Comparison of ENCODE assay signal across 20 cellular contexts in the genomic region with DNA sequence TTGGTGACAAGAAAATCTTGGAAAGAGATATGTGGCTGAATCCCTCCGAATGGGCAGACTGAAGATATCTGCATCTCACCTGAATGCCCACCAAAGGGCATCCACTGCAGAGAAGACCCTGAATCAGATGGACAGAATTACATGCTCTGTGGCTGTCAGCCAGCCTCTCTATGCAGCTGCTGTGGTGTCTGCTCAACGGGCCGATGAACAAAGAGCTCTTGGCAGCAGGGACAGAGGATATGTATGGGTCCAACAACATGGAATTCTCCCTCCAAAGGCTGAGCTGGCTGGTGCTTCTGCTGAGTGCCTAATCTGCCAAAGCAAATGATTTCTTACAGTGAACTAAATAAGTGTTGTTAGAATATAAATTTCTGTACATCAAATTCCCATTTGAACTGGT. TPM values are rescaled to one million over a fixed set of nuclear protein-coding genes. Genes with fewer than 3 reads are reported as not detected.
DNase-seq lines count a peak whose midpoint lies in the region; ATAC-seq lines count a peak whose summit lies in the region.
"Had no signal": no experiment of that assay in that cellular context is flagged by ENCODE, and none has a peak within 500 bp of the region (broad histone marks: within the 10 kb centered on the region; RNA-seq: fewer than 3 reads in every experiment).

No MANE protein-coding gene starts in this region.

- H3K36me3 ChIP-seq in SJCRH30, result no peaks in the 10 kb centered on the region
- H3K36me3 ChIP-seq in CD4-positive, alpha-beta memory T cell (ENCODE audit: insufficient read depth, low read length), result no peaks in the 10 kb centered on the region
- H3K36me3 ChIP-seq: esophagus squamous epithelium, Peyer's patch, stomach had no signal

- CTCF ChIA-PET in CD4-positive, alpha-beta memory T cell (lab: Charles Lee; ENCODE audit: partially characterized antibody), result interaction anchor here (0.8 to 1.2 kb wide), 4 partner anchors 26 to 113 kb away, joined by 3 to 4 read pairs (median 3); no protein-coding TSS in a partner anchor

- peak; percentile 44 for DNase-seq in NCI-H1092 treated with DMSO at 0.1 percent for 48 hours (lab: John Stamatoyannopoulos, UW)
- DNase-seq in SJCRH30, result peak; percentile 86 to 90
- peak; percentile 29 to 85 (median 72) for DNase-seq in head of caudate nucleus
- DNase-seq in nucleus accumbens (lab: John Stamatoyannopoulos, UW), result peak in 42 of 56 donors; percentile 13 to 84 (median 48)
- DNase-seq in cerebellar nuclear complex (lab: John Stamatoyannopoulos, UW), result no peak
- DNase-seq in CD4-positive, alpha-beta memory T cell, result no peak
- DNase-seq in LoVo (ENCODE audit: low spot score), result no peak
- DNase-seq: activated CD4-positive, CD25-positive, alpha-beta regulatory T cell treated with anti-CD3 and anti-CD28 coated beads, Interleukin-2, amount 50 U/mL, for 72 hours; esophagus squamous epithelium; IMR-90; kidney; Peyer's patch; stimulated activated CD4-positive, alpha-beta T cell treated with anti-CD3 and anti-CD28 coated beads, Interleukin-2, amount 100 ng/mL, for 24 hours; stomach had no signal

- peaks cover under 1 to 9% of the 10 kb centered on the region in 2 donors for H3K27me3 Mint-ChIP-seq in CD4-positive, alpha-beta memory T cell

- H3K4me3 ChIP-seq in SJCRH30, result no peak overlapping the region
- no peak overlapping the region for H3K4me3 ChIP-seq in CD4-positive, alpha-beta memory T cell (ENCODE audit: low read length in 2 of 2)
- H3K4me3 ChIP-seq: esophagus squamous epithelium, Peyer's patch, stomach had no signal

- no peak overlapping the region for H3K4me3 Mint-ChIP-seq in CD4-positive, alpha-beta memory T cell
- H3K4me3 Mint-ChIP-seq: activated T-helper 1 cell treated with anti-CD3 and anti-CD28 coated beads, Interleukin-12 subunit alpha, Interleukin-12 subunit beta, Interleukin-2, Interleukin-4 antibody, amounts not matched to agents 30 ng/mL and 10 ng/mL and 1 ng/mL, durations not matched to agents 14 hours and 24 hours and 36 hours had no signal

- H3K27ac ChIP-seq in SJCRH30, result peak overlapping the region; percentile 95
- H3K27ac ChIP-seq in CD4-positive, alpha-beta memory T cell (ENCODE audit: low read depth, low read length), result no peak overlapping the region
- H3K27ac ChIP-seq: esophagus squamous epithelium, stomach had no signal

- H3K9me3 ChIP-seq in SJCRH30 (replicated peaks), result no peaks in the 10 kb centered on the region
- no peaks in the 10 kb centered on the region for H3K9me3 ChIP-seq in CD4-positive, alpha-beta memory T cell (ENCODE audit: control insufficient read depth in 1 of 2, low read length in 2 of 2)
- H3K9me3 ChIP-seq: esophagus squamous epithelium, Peyer's patch, stomach had no signal

- POLR2A ChIA-PET in CD4-positive, alpha-beta memory T cell (lab: Charles Lee; ENCODE audit: partially characterized antibody), result no interaction called here

- no peaks in the 10 kb centered on the region for H3K36me3 Mint-ChIP-seq in CD4-positive, alpha-beta memory T cell

- H3K4me1 Mint-ChIP-seq in CD4-positive, alpha-beta memory T cell, result peaks cover 10 to 16% (median 13%) of the 10 kb centered on the region in 4 donors

- peaks cover 0 to 2% (median 0%) of the 10 kb centered on the region in 8 donors for H3K9me3 Mint-ChIP-seq in CD4-positive, alpha-beta memory T cell
- H3K9me3 Mint-ChIP-seq: activated T-helper 1 cell treated with anti-CD3 and anti-CD28 coated beads, Interleukin-12 subunit alpha, Interleukin-12 subunit beta, Interleukin-2, Interleukin-4 antibody, amounts not matched to agents 30 ng/mL and 10 ng/mL and 1 ng/mL, durations not matched to agents 14 hours and 24 hours and 36 hours had no signal

- ATAC-seq in HG03469 (IDR thresholded peaks at IDR 0.05; ENCODE audit: unreplicated experiment), result no peak
- ATAC-seq: SK-N-SH treated with all-trans-retinoic acid at 6 μM for 48 hours had no signal

- H3K27me3 ChIP-seq in SJCRH30, result no peaks in the 10 kb centered on the region
- H3K27me3 ChIP-seq in CD4-positive, alpha-beta memory T cell (ENCODE audit: insufficient read depth, low read length), result no peaks in the 10 kb centered on the region
- H3K27me3 ChIP-seq: Peyer's patch had no signal

- intact Hi-C loops in head of caudate nucleus (cut with DNase I), result no loop called here
- intact Hi-C loops in CD4-positive, alpha-beta memory T cell (cut with micrococcal nuclease), result no loop called here

- H3K27ac Mint-ChIP-seq in CD4-positive, alpha-beta memory T cell, result no peak overlapping the region
- H3K27ac Mint-ChIP-seq: activated T-helper 1 cell treated with anti-CD3 and anti-CD28 coated beads, Interleukin-12 subunit alpha, Interleukin-12 subunit beta, Interleukin-2, Interleukin-4 antibody, amounts not matched to agents 30 ng/mL and 10 ng/mL and 1 ng/mL, durations not matched to agents 14 hours and 24 hours and 36 hours had no signal

- peaks cover 64% of the 10 kb centered on the region for H3K4me1 ChIP-seq in SJCRH30
- H3K4me1 ChIP-seq in CD4-positive, alpha-beta memory T cell (ENCODE audit: insufficient read depth, low read length), result peaks cover 18% of the 10 kb centered on the region

RNA-seq across cellular contexts. Expression of a gene that starts 2.1 kb away (rescaled TPM):
- 0.38 and 0.51 TPM in 2 replicates for total RNA-seq in SJCRH30 (2014; rRNA removed; shearing (Covaris generic))
- under 1 TPM; 0.42 to 0.84 TPM for total RNA-seq in CD4-positive, alpha-beta memory T cell
- polyA plus RNA-seq in CD4-positive, alpha-beta memory T cell, result not detected
- total RNA-seq: activated T-helper 1 cell treated with anti-CD3 and anti-CD28 coated beads, Interleukin-12 subunit alpha, Interleukin-12 subunit beta, Interleukin-2, Interleukin-4 antibody, amounts not matched to agents 30 ng/mL and 10 ng/mL and 1 ng/mL, durations not matched to agents 14 hours and 24 hours and 36 hours; Daoy; H1; IMR-90; mononuclear cell had no signal
- polyA plus RNA-seq: IMR-90 had no signal

Comparison
In these comparisons a context has a peak if more than half of its experiments do, and no peak if none do; other contexts are left out.
1. DNase-seq: peak in NCI-H1092 treated with DMSO at 0.1 percent for 48 hours (single experiment), SJCRH30 (2 of 2), head of caudate nucleus (42 of 42) and nucleus accumbens (42 of 56); none in cerebellar nuclear complex (0 of 2), CD4-positive, alpha-beta memory T cell (0 of 5) and LoVo (single experiment).